8 cellular contexts compared by ENCODE assay signal in the genomic region with DNA sequence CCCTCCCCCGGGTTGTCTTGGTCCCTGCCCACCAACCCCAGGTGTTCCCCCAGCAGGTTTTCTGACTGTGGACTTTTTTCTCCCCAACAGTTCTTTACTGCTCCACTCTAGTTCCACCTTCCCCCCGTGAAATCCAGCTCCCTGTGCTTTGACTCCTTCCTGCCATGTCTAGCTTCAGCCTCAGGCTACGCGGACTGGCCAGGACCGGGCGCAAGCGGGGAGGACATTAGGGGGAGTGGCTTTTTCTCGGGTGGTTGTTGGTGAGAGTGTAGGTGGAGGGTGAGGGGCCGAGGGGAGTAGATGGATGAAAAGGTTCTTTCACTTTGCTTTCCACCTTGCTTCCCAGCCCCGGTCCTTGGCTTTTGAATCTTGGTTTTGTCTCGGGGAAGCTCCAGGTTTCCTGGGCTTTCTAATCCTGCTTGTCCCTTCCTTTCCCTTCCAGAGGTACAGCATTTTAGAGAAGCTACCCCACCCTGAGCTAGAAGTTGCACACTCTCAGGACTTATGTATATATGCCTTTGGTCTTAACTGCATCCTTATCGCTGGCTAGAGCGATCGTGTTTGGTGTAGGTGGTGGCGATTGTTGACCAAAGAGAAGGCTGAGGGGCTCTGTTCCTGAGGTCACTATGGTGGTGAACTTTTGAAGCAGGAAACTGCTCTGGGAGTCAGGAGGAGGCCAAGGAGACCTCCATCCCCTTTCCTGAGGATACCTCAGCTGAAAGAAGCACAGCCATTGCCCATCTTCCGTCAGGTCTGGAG. TPM values are rescaled to one million over a fixed set of nuclear protein-coding genes. Genes with fewer than 3 reads are reported as not detected.
A peak's percentile ranks its signal among the peaks of the same experiment; 100 is the strongest.
DNase-seq lines count a peak whose midpoint lies in the region; ATAC-seq and TF ChIP-seq lines count a peak whose summit lies in the region.

No MANE protein-coding gene starts in this region.

- H3K36me3 ChIP-seq in DND-41 (ENCODE audit: insufficient read depth, low read length) (peaks cover 26% of the 10 kb centered on the region; the same call in 1 of the 2 replicates), esophagus squamous epithelium (peaks cover 0 to 31% (median 6%) of the 10 kb centered on the region in 3 donors), neural cell (ENCODE audit: insufficient read depth, low read length) (no peaks in the 10 kb centered on the region)

- in situ Hi-C loops in GM13977 (cut with MboI; ENCODE audit: low pct_unique_long_range_greater_than_20kb, low sequenced_read_pairs, unreplicated experiment), result no loop called here

- ATAC-seq in DND-41 (ENCODE audit: insufficient read depth, low read depth), result peak; percentile 20; the same call in 2 of the 3 replicates
- peak; percentile 5 for ATAC-seq in HG02588 (IDR thresholded peaks at IDR 0.05; ENCODE audit: unreplicated experiment)
- peak; percentile 90 for ATAC-seq in SK-N-SH treated with all-trans-retinoic acid at 6 μM for 48 hours
- no peak for ATAC-seq in HG03457 (IDR thresholded peaks at IDR 0.05; ENCODE audit: unreplicated experiment)

- H3K4me2 ChIP-seq in DND-41 (ENCODE audit: insufficient read depth, low read length) (peak overlapping the region; percentile 92), neural cell (ENCODE audit: low read length) (peak overlapping the region; percentile 94)

- H3K9me3 ChIP-seq in DND-41 (ENCODE audit: insufficient read depth, low read length, severe bottlenecking), result no peaks in the 10 kb centered on the region
- no peaks in the 10 kb centered on the region for H3K9me3 ChIP-seq in esophagus squamous epithelium
- H3K9me3 ChIP-seq in neural cell (ENCODE audit: low read length), result no peaks in the 10 kb centered on the region

- peak overlapping the region; percentile 99 for H2AFZ ChIP-seq in DND-41 (ENCODE audit: low read depth, low read length)
- H2AFZ ChIP-seq in neural cell (ENCODE audit: low read depth, low read length), result peak overlapping the region; percentile 60

- no peaks in the 10 kb centered on the region for H3K27me3 ChIP-seq in DND-41 (ENCODE audit: insufficient read depth, low read length, poor library complexity)
- H3K27me3 ChIP-seq in esophagus squamous epithelium, result peaks cover 0 to 9% (median 0%) of the 10 kb centered on the region in 4 donors
- H3K27me3 ChIP-seq in neural cell (ENCODE audit: insufficient read depth, low read depth, low read length), result no peaks in the 10 kb centered on the region

- H3K27ac ChIP-seq in DND-41 (ENCODE audit: low read length), result peak overlapping the region; percentile 79
- peak overlapping the region; percentile 83 to 85 (median 84) for H3K27ac ChIP-seq in esophagus squamous epithelium
- peak overlapping the region; percentile 39 for H3K27ac ChIP-seq in neural cell (ENCODE audit: low read length)

- peaks cover 26% of the 10 kb centered on the region for H3K79me2 ChIP-seq in DND-41 (ENCODE audit: insufficient read depth, low read length)
- H3K79me2 ChIP-seq in neural cell (replicated peaks; ENCODE audit: insufficient read depth, low read length), result peaks cover 2% of the 10 kb centered on the region

- intact Hi-C loops in esophagus squamous epithelium (cut with DNase I), result no loop called here

- H3K4me1 ChIP-seq in DND-41 (ENCODE audit: insufficient read depth, low read length) (peaks cover 35% of the 10 kb centered on the region), esophagus squamous epithelium (peaks cover 0 to 28% (median 9%) of the 10 kb centered on the region in 3 donors)

- 32 to 35% methylated on average over 13 to 14 of the region's 16 CpGs for WGBS in esophagus squamous epithelium, 2 donors

- TF ChIP-seq RAD21 in neural cell (conservative IDR thresholded peaks at IDR 0.05), result no peak

- H4K20me1 ChIP-seq in DND-41 (ENCODE audit: insufficient read depth, low read length) (no peaks in the 10 kb centered on the region; the same call in 1 of the 2 replicates), neural cell (ENCODE audit: insufficient read depth) (no peaks in the 10 kb centered on the region)

- TF ChIP-seq EP300 in neural cell (conservative IDR thresholded peaks at IDR 0.05; ENCODE audit: poor library complexity, severe bottlenecking), result no peak

- no peaks in the 10 kb centered on the region for H3K9me2 ChIP-seq in neural cell (ENCODE audit: insufficient read depth, low read length)

- H3K4me3 ChIP-seq in DND-41 (ENCODE audit: low read depth in 1 of 2, low read length in 2 of 2) (peak overlapping the region; percentile 82 to 90), esophagus squamous epithelium (peak overlapping the region; percentile 73 to 94 (median 76)), neural cell (ENCODE audit: low read length) (peak overlapping the region; percentile 96)

- no peak for TF ChIP-seq POLR2A in esophagus squamous epithelium (IDR thresholded peaks at IDR 0.05)

- no peak for DNase-seq in DND-41
- no peak for DNase-seq in esophagus squamous epithelium (lab: John Stamatoyannopoulos, UW)
- DNase-seq in GM13977 (ENCODE audit: low spot score), result no peak
- no peak for DNase-seq in SKM-1 treated with dmso at 0.1 percent for 144 hours (lab: John Stamatoyannopoulos, UW; ENCODE audit: unreplicated experiment)

- TF ChIP-seq CTCF in DND-41 (IDR thresholded peaks at IDR 0.05; ENCODE audit: borderline replicate concordance, extremely low read depth, low read length, poor library complexity, severe bottlenecking) (no peak), esophagus squamous epithelium (IDR thresholded peaks at IDR 0.05) (peak in 1 of 6 experiments; percentile 8), neural cell (IDR thresholded peaks at IDR 0.05; ENCODE audit: poor library complexity, severe bottlenecking) (no peak), GM13977 (IDR thresholded peaks at IDR 0.05; ENCODE audit: extremely low read depth, insufficient read depth, missing control alignments) (no peak)

- no peaks in the 10 kb centered on the region for H3F3A ChIP-seq in neural cell (ENCODE audit: insufficient read depth, low read length, poor library complexity, severe bottlenecking)

- H3K9ac ChIP-seq in DND-41 (ENCODE audit: low read depth, low read length), result peak overlapping the region; percentile 73
- H3K9ac ChIP-seq in neural cell (ENCODE audit: low read length), result peak overlapping the region; percentile 74

TF ChIP-seq in SK-N-SH treated with all-trans-retinoic acid at 6 μM for 48 hours, 23 proteins besides CTCF, POLR2A, EP300 and RAD21:
- no peak for TF ChIP-seq ESRRG (CRISPR knock-in tag; IDR thresholded peaks at IDR 0.05)
TF ChIP-seq in SK-N-SH treated with all-trans-retinoic acid at 6 μM for 48 hours: peak in this region for 0.

TF ChIP-seq in neural cell, 6 proteins besides CTCF, POLR2A, EP300 and RAD21:
- TF ChIP-seq EZH2 (IDR thresholded peaks at IDR 0.05; ENCODE audit: borderline replicate concordance, insufficient read depth, low read length, poor library complexity, severe bottlenecking) (no peak), MXI1 (conservative IDR thresholded peaks at IDR 0.05; ENCODE audit: poor library complexity, severe bottlenecking) (no peak), POLR2AphosphoS5 (IDR thresholded peaks at IDR 0.05) (no peak), TAF1 (IDR thresholded peaks at IDR 0.05; ENCODE audit: low read depth) (no peak), SMC3 (conservative IDR thresholded peaks at IDR 0.05; ENCODE audit: poor library complexity) (no peak)
- TF ChIP-seq, protein P1, sequence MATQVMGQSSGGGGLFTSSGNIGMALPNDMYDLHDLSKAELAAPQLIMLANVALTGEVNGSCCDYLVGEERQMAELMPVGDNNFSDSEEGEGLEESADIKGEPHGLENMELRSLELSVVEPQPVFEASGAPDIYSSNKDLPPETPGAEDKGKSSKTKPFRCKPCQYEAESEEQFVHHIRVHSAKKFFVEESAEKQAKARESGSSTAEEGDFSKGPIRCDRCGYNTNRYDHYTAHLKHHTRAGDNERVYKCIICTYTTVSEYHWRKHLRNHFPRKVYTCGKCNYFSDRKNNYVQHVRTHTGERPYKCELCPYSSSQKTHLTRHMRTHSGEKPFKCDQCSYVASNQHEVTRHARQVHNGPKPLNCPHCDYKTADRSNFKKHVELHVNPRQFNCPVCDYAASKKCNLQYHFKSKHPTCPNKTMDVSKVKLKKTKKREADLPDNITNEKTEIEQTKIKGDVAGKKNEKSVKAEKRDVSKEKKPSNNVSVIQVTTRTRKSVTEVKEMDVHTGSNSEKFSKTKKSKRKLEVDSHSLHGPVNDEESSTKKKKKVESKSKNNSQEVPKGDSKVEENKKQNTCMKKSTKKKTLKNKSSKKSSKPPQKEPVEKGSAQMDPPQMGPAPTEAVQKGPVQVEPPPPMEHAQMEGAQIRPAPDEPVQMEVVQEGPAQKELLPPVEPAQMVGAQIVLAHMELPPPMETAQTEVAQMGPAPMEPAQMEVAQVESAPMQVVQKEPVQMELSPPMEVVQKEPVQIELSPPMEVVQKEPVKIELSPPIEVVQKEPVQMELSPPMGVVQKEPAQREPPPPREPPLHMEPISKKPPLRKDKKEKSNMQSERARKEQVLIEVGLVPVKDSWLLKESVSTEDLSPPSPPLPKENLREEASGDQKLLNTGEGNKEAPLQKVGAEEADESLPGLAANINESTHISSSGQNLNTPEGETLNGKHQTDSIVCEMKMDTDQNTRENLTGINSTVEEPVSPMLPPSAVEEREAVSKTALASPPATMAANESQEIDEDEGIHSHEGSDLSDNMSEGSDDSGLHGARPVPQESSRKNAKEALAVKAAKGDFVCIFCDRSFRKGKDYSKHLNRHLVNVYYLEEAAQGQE (IDR thresholded peaks at IDR 0.05; ENCODE audit: borderline replicate concordance), result no peak

RNA-seq across cellular contexts. Expression of gene PIP4K2C, which starts 0.8 kb away (rescaled TPM):
- 10 to 100 TPM; 25.2 to 41.7 (median 33.1) TPM for total RNA-seq in esophagus squamous epithelium
- 22.1 and 31.0 TPM in 2 replicates for polyA plus RNA-seq in neural cell
- polyA minus RNA-seq in neural cell, result 13.1 and 21.6 TPM in 2 replicates

RNA-seq across cellular contexts. Expression of gene DTX3, which starts 12.9 kb away (rescaled TPM):
- 10 to 100 TPM in 1 of 4 donors, 1 to 10 TPM in 3; 1.6 to 16.6 (median 5.6) TPM for total RNA-seq in esophagus squamous epithelium
- polyA plus RNA-seq in neural cell, result 141 and 163 TPM in 2 replicates
- 68.3 and 78.4 TPM in 2 replicates for polyA minus RNA-seq in neural cell

RNA-seq across cellular contexts. Expression of gene ARHGEF25, which starts 19.5 kb away (rescaled TPM):
- total RNA-seq in esophagus squamous epithelium, result 10 to 100 TPM in 1 of 4 donors, 1 to 10 TPM in 2, under 1 TPM in 1; 0.76 to 27.7 (median 6.2) TPM
- polyA plus RNA-seq in neural cell, result 12.9 and 18.8 TPM in 2 replicates
- 6.6 and 6.7 TPM in 2 replicates for polyA minus RNA-seq in neural cell

RNA-seq across cellular contexts. Expression of gene B4GALNT1, which starts 41.3 kb away (rescaled TPM):
- under 1 TPM; 0.18 to 0.56 (median 0.23) TPM for total RNA-seq in esophagus squamous epithelium
- 99.9 and 152 TPM in 2 replicates for polyA plus RNA-seq in neural cell
- 113 and 119 TPM in 2 replicates for polyA minus RNA-seq in neural cell

RNA-seq across cellular contexts. Expression of gene KIF5A, which starts 41.9 kb away (rescaled TPM):
- total RNA-seq in esophagus squamous epithelium, result under 1 TPM in 3 of 4 donors, not detected in 1; 0.15 to 0.22 (median 0.19) TPM
- 58.8 and 67.5 TPM in 2 replicates for polyA plus RNA-seq in neural cell
- 80.1 and 98.9 TPM in 2 replicates for polyA minus RNA-seq in neural cell
